14 cellular contexts compared by ENCODE assay signal in genomic region chr7:7789551-7789988, GRCh38.
A peak's percentile ranks its signal among the peaks of the same experiment; 100 is the strongest.
DNase-seq lines count a peak whose midpoint lies in the region; ATAC-seq, FAIRE-seq and TF ChIP-seq lines count a peak whose summit lies in the region.
"Had no signal": no experiment of that assay in that cellular context is flagged by ENCODE, and none has a peak within 500 bp of the region (broad histone marks: within the 10 kb centered on the region; RNA-seq: fewer than 3 reads in every experiment).

No MANE protein-coding gene starts in this region.

- BruUV-seq in A673 (replicated peaks; lab: Mats Ljungman, UMichigan), result no TSS peak

- H3K4me1 ChIP-seq in A673 (ENCODE audit: insufficient read depth, low read length, poor library complexity, severe bottlenecking), result no peaks in the 10 kb centered on the region
- H3K4me1 ChIP-seq: BLaER1 had no signal

- ATAC-seq in HG02623 (IDR thresholded peaks at IDR 0.05; ENCODE audit: unreplicated experiment) (peak; percentile 93), HG03460 (IDR thresholded peaks at IDR 0.05; ENCODE audit: unreplicated experiment) (peak; percentile 89), sciatic nerve (no peak)
- ATAC-seq: PC-3 had no signal

- H3K27me3 ChIP-seq in A673 (replicated peaks; ENCODE audit: insufficient read depth, low read depth, low read length, poor library complexity), result no peaks in the 10 kb centered on the region
- H3K27me3 ChIP-seq: BLaER1 had no signal

- CTCF ChIA-PET in A673 (lab: Charles Lee), result no interaction called here

- POLR2A ChIA-PET in A673 (lab: Charles Lee; ENCODE audit: low non-redundant PET), result no interaction called here

- no peaks in the 10 kb centered on the region for H3K9me3 ChIP-seq in A673 (ENCODE audit: low read depth, low read length, poor library complexity, severe bottlenecking)
- H3K9me3 ChIP-seq: BLaER1, thoracic aorta had no signal

- H3K4me3 ChIP-seq in A673 (ENCODE audit: low read depth, low read length, poor library complexity, severe bottlenecking), result no peak overlapping the region
- H3K4me3 ChIP-seq: BLaER1, thoracic aorta had no signal

- no peak for TF ChIP-seq CTCF in A673 (conservative IDR thresholded peaks at IDR 0.05; ENCODE audit: low read depth, low read length)

- no peaks in the 10 kb centered on the region for H3K36me3 ChIP-seq in A673 (ENCODE audit: insufficient read depth, low read length, poor library complexity, severe bottlenecking)
- H3K36me3 ChIP-seq: BLaER1, thoracic aorta had no signal

- FAIRE-seq in GM12892 (lab: Jason Lieb, UNC) (peak; percentile 57), GM19239 (lab: Jason Lieb, UNC) (peak; percentile 68)

- no peak overlapping the region for H3K27ac ChIP-seq in A673 (ENCODE audit: low read depth, low read length, poor library complexity, severe bottlenecking)
- H3K27ac ChIP-seq: BLaER1, thoracic aorta had no signal

- no peak for DNase-seq in GM12892 (ENCODE audit: insufficient read length)
- no peak for DNase-seq in GM19239 (ENCODE audit: insufficient read length, low spot score)
- no peak for DNase-seq in sciatic nerve (ENCODE audit: low spot score)
- DNase-seq in AML-193 (lab: John Stamatoyannopoulos, UW), result no peak
- DNase-seq in NCI-H1694 (lab: John Stamatoyannopoulos, UW), result no peak
- no peak for DNase-seq in A673 (ENCODE audit: low spot score)
- DNase-seq: cortex of kidney, NCI-H1694 treated with DMSO at 0.1 percent for 48 hours, PC-3, posterior cingulate gyrus had no signal

- intact Hi-C loops in sciatic nerve (cut with DNase I), result no loop called here
- intact Hi-C loops in A673 (cut with micrococcal nuclease; ENCODE audit: unreplicated experiment), result no loop called here

- TF ChIP-seq POLR2A in GM12892 (IDR thresholded peaks at IDR 0.05; ENCODE audit: low read depth, low read length), result no peak
